1 cellular context compared by ENCODE assay signal in genomic region chr13:42318570-42318969, GRCh38.
TF ChIP-seq lines count a peak whose summit lies in the region.

No MANE protein-coding gene starts in this region.

TF ChIP-seq in WTC11, 78 proteins besides CTCF, POLR2A, EP300 and RAD21 (continued from another document):
- no peak for TF ChIP-seq E2F5 (CRISPR knock-in tag; IDR thresholded peaks at IDR 0.05)
- TF ChIP-seq MLX (CRISPR knock-in tag; IDR thresholded peaks at IDR 0.05) = no peak
- no peak for TF ChIP-seq ZNF425 (CRISPR knock-in tag; conservative IDR thresholded peaks at IDR 0.05)
- no peak for TF ChIP-seq ATF2 (CRISPR knock-in tag; IDR thresholded peaks at IDR 0.05; ENCODE audit: borderline replicate concordance, low read depth)
- no peak for TF ChIP-seq ZNF232 (CRISPR knock-in tag; IDR thresholded peaks at IDR 0.05)
- TF ChIP-seq ZNF121 (CRISPR knock-in tag; IDR thresholded peaks at IDR 0.05) = no peak
- no peak for TF ChIP-seq NR2C2 (CRISPR knock-in tag; IDR thresholded peaks at IDR 0.05)
- TF ChIP-seq NFYB (CRISPR knock-in tag; conservative IDR thresholded peaks at IDR 0.05; ENCODE audit: low read depth) = no peak
- TF ChIP-seq TCF7 (CRISPR knock-in tag; IDR thresholded peaks at IDR 0.05; ENCODE audit: low read depth) = no peak
- TF ChIP-seq USF2 (CRISPR knock-in tag; IDR thresholded peaks at IDR 0.05) = no peak
- TF ChIP-seq ZNF532 (CRISPR knock-in tag; IDR thresholded peaks at IDR 0.05; ENCODE audit: borderline replicate concordance) = no peak
- no peak for TF ChIP-seq CDX4 (CRISPR knock-in tag; IDR thresholded peaks at IDR 0.05; ENCODE audit: borderline replicate concordance)
- TF ChIP-seq PREB (CRISPR knock-in tag; IDR thresholded peaks at IDR 0.05; ENCODE audit: borderline replicate concordance) = no peak
- TF ChIP-seq GRHL2 (CRISPR knock-in tag; IDR thresholded peaks at IDR 0.05; ENCODE audit: insufficient replicate concordance, severe bottlenecking) = no peak
